ENCODE assay signal across 8 cellular contexts in genomic region chr5:34656001-34656699, GRCh38. TPM values are rescaled to one million over a fixed set of nuclear protein-coding genes. Genes with fewer than 3 reads are reported as not detected.
A peak's percentile ranks its signal among the peaks of the same experiment; 100 is the strongest.
DNase-seq lines count a peak whose midpoint lies in the region; ATAC-seq and TF ChIP-seq lines count a peak whose summit lies in the region.

RAI14 (plus strand) TSS chr5:34656328; CDS start chr5:34686920, 30,592 bp downstream.

- H3K27me3 ChIP-seq in HUES64 (ENCODE audit: insufficient read depth, low read length), result no peaks in the 10 kb centered on the region
- peaks cover 11 to 21% (median 15%) of the 10 kb centered on the region in 3 donors for H3K27me3 ChIP-seq in gastrocnemius medialis

- H3K36me3 ChIP-seq in HUES64 (ENCODE audit: insufficient read depth, low read length) (no peaks in the 10 kb centered on the region), gastrocnemius medialis (no peaks in the 10 kb centered on the region)

- H3K9me3 ChIP-seq in HUES64 (ENCODE audit: insufficient read depth, low read depth, low read length), result no peaks in the 10 kb centered on the region
- H3K9me3 ChIP-seq in gastrocnemius medialis, result no peaks in the 10 kb centered on the region

- TF ChIP-seq POLR2A in gastrocnemius medialis (IDR thresholded peaks at IDR 0.05), result peak; percentile 23 to 30

- in situ Hi-C loops in gastrocnemius medialis (cut with MboI; ENCODE audit: low sequenced_read_pairs in 4 of 4), result no loop called here

- TF ChIP-seq CTCF in choroid plexus epithelial cell (conservative IDR thresholded peaks at IDR 0.05; ENCODE audit: low read depth, low read length) (no peak), gastrocnemius medialis (IDR thresholded peaks at IDR 0.05 in 4 of 5, conservative IDR thresholded peaks at IDR 0.05 in 1 of 5) (no peak)

- ATAC-seq in gastrocnemius medialis, result peak; percentile 51 to 61
- ATAC-seq in GM19467 (IDR thresholded peaks at IDR 0.05; ENCODE audit: unreplicated experiment), result no peak
- ATAC-seq in GM21423 (IDR thresholded peaks at IDR 0.05; ENCODE audit: unreplicated experiment), result no peak

- under 1% methylated on average over 79 of the region's 79 CpGs for WGBS in HUES64

- DNase-seq in DMS 273 treated with DMSO at 0.1 percent for 48 hours (lab: John Stamatoyannopoulos, UW), result peak; percentile 36
- peak; percentile 9 for DNase-seq in T-helper 22 cell (ENCODE audit: low read depth)
- DNase-seq in choroid plexus epithelial cell (ENCODE audit: low read depth), result peak; percentile 89
- peak; percentile 53 for DNase-seq in inferior parietal cortex (ENCODE audit: extremely low spot score)
- peak; percentile 19 to 28 for DNase-seq in gastrocnemius medialis

- H3K4me1 ChIP-seq in HUES64 (ENCODE audit: insufficient read depth, low read length), result peaks cover 12% of the 10 kb centered on the region
- H3K4me1 ChIP-seq in gastrocnemius medialis, result peaks cover 11 to 12% of the 10 kb centered on the region in 2 donors

- H3K27ac ChIP-seq in HUES64 (ENCODE audit: low read depth, low read length) (peak within 1 kb of the TSS; percentile 86), gastrocnemius medialis (peak within 1 kb of the TSS; percentile 63 to 75 (median 73))

- peak within 1 kb of the TSS; percentile 93 for H3K9ac ChIP-seq in HUES64 (ENCODE audit: low read depth, low read length)

- H3K4me3 ChIP-seq in HUES64 (ENCODE audit: low read length) (peak within 1 kb of the TSS; percentile 75), choroid plexus epithelial cell (ENCODE audit: low read depth, low read length) (peak within 1 kb of the TSS; percentile 80), gastrocnemius medialis (peak within 1 kb of the TSS; percentile 62 to 77 (median 66))

- intact Hi-C loops in gastrocnemius medialis (cut with DNase I; ENCODE audit: low total_unique reads), result loop anchor here (5.0 to 10.0 kb wide), 2 partner anchors 181 to 269 kb away; partner anchors contain the start of genes DNAJC21 and TTC23L

RNA-seq across cellular contexts. Expression of gene RAI14, which starts in this region (rescaled TPM):
- 61.6 TPM for polyA plus RNA-seq in HUES64 (2013, experiment 1 of 2)
- polyA plus RNA-seq in HUES64 (2013, experiment 2 of 2), result 57.2 TPM
- total RNA-seq in gastrocnemius medialis, result 1 to 10 TPM; 1.1 to 3.6 (median 1.7) TPM

Comparison
In these comparisons a context has a peak if more than half of its experiments do, and no peak if none do; other contexts are left out.
1. DNase-seq: peak in every context shown above with its lines; median percentile 89 in choroid plexus epithelial cell; 53 in inferior parietal cortex; 36 in DMS 273 treated with DMSO at 0.1 percent for 48 hours; 24 in gastrocnemius medialis; 9 in T-helper 22 cell.
2. ATAC-seq: peak in gastrocnemius medialis (2 of 2); none in GM19467 (single experiment) and GM21423 (single experiment).
3. Peak in every context shown above with its lines, with median percentiles within 50 percentile points of each other: H3K4me3 ChIP-seq.